1 cellular context compared by ENCODE assay signal in the genomic region with DNA sequence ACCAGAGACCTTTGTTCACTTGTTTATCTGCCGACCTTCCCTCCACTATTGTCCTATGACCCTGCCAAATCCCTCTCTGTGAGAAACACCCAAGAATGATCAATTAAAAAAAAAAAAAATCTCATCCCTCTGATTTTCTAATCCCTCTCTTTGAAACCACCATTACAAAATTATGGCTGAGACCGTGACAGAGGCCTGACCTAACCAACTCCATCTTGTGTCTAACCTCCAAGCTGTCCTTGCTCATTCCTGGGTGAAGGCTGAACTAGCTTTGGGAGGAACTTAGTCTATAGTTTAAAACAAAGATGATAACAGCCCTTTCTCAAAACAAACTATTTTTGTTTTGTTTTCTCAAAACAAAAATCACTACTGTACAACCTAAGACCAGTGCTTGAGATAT.
TF ChIP-seq lines count a peak whose summit lies in the region.

No MANE protein-coding gene starts in this region.

TF ChIP-seq in K562, 482 proteins besides CTCF, POLR2A, EP300 and RAD21 (continued from another document):
- TF ChIP-seq, protein P1, sequence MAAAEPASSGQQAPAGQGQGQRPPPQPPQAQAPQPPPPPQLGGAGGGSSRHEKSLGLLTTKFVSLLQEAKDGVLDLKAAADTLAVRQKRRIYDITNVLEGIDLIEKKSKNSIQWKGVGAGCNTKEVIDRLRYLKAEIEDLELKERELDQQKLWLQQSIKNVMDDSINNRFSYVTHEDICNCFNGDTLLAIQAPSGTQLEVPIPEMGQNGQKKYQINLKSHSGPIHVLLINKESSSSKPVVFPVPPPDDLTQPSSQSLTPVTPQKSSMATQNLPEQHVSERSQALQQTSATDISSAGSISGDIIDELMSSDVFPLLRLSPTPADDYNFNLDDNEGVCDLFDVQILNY (CRISPR knock-in tag; IDR thresholded peaks at IDR 0.05), result no peak
- TF ChIP-seq TSHZ1 (CRISPR knock-in tag; IDR thresholded peaks at IDR 0.05), result no peak
- TF ChIP-seq HINFP (tag; conservative IDR thresholded peaks at IDR 0.05; ENCODE audit: low read depth), result 0 out of 2 replicates have a peak, but pooled peaks have one; percentile 19
- TF ChIP-seq SNRNP70 (optimal IDR thresholded peaks at IDR 0.05; ENCODE audit: low read depth, low read length), result no peak
- TF ChIP-seq ZNF592 (IDR thresholded peaks at IDR 0.05), result peak; percentile 70
- TF ChIP-seq HDGF (IDR thresholded peaks at IDR 0.05), result no peak
